27 cellular contexts compared by ENCODE assay signal in the genomic region with DNA sequence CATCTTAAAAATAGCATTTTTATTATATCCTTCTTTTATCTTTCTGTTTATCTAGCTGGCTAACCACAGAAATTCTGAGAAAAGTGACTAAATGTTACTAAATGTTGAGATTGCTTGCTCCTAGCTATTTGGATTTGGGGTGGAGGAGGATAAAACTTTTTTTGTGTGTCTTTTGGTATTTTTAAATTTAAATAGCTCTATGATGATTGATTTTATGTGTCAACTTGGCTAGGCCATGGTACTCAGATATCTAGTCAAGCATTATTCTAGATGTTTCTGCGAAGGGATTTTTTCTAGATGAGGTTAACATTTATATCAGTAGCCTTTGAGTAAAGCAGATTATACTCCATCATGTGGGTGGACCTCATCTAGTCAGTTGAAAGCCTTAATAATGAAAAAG.
A peak's percentile ranks its signal among the peaks of the same experiment; 100 is the strongest.
DNase-seq lines count a peak whose midpoint lies in the region; ATAC-seq, FAIRE-seq and TF ChIP-seq lines count a peak whose summit lies in the region.
"Had no signal": no experiment of that assay in that cellular context is flagged by ENCODE, and none has a peak within 500 bp of the region (broad histone marks: within the 10 kb centered on the region; RNA-seq: fewer than 3 reads in every experiment).

No MANE protein-coding gene starts in this region.

- POLR2A ChIA-PET in IMR-90 (lab: Charles Lee; ENCODE audit: unreplicated experiment) = no interaction called here

- H3K79me1 ChIP-seq in IMR-90 (ENCODE audit: low read depth in 1 of 2, low read length in 2 of 2) = no peaks in the 10 kb centered on the region

- intact Hi-C loops in IMR-90 (cut with micrococcal nuclease) = no loop called here

- no peak overlapping the region for H2BK20ac ChIP-seq in IMR-90 (ENCODE audit: low read depth, low read length)

- H4K5ac ChIP-seq in IMR-90 (ENCODE audit: low read depth, low read length) = no peak overlapping the region

- H3K4me2 ChIP-seq in IMR-90 (ENCODE audit: low read depth, low read length) = no peak overlapping the region
- H3K4me2 ChIP-seq: SK-N-SH had no signal

- H3K27me3 ChIP-seq in IMR-90 (ENCODE audit: control insufficient read depth, insufficient read depth, low read length) (no peaks in the 10 kb centered on the region), small intestine (ENCODE audit: control insufficient read depth in 2 of 2, insufficient read depth in 2 of 2, low read length in 2 of 2) (no peaks in the 10 kb centered on the region)
- H3K27me3 ChIP-seq: gastrocnemius medialis, tibial nerve had no signal

- no peak overlapping the region for H3K23ac ChIP-seq in IMR-90 (ENCODE audit: low read depth, low read length)

- no peak overlapping the region for H2BK5ac ChIP-seq in IMR-90 (ENCODE audit: low read depth, low read length, poor library complexity, severe bottlenecking)

- H3K36me3 ChIP-seq in IMR-90 (ENCODE audit: control insufficient read depth, insufficient read depth, low read length) (no peaks in the 10 kb centered on the region), small intestine (ENCODE audit: control insufficient read depth in 2 of 2, insufficient read depth in 2 of 2, low read length in 2 of 2) (peaks cover 0 to 2% of the 10 kb centered on the region in 2 donors)
- H3K36me3 ChIP-seq: gastrocnemius medialis, tibial nerve had no signal

- CTCF ChIA-PET in IMR-90 (lab: Yijun Ruan, JAX) = interaction anchor here (0.6 to 1.2 kb wide), 5 partner anchors 10 to 124 kb away, joined by 3 to 5 read pairs (median 3); no protein-coding TSS in a partner anchor

- no peak for TF ChIP-seq POLR2A in IMR-90 (IDR thresholded peaks at IDR 0.05; ENCODE audit: low read depth, low read length)

- in situ Hi-C loops in IMR-90 (cut with MboI; ENCODE audit: low sequenced_read_pairs) = no loop called here

- no TSS peak for BruUV-seq in IMR-90 (replicated peaks; lab: Mats Ljungman, UMichigan)

- H3K4ac ChIP-seq in IMR-90 (ENCODE audit: low read depth, low read length) = no peak overlapping the region

- H2AK9ac ChIP-seq in IMR-90 (replicated peaks; ENCODE audit: low read depth, low read length, poor library complexity) = no peak overlapping the region

- no peak overlapping the region for H4K8ac ChIP-seq in IMR-90 (ENCODE audit: low read depth in 2 of 2, low read length in 2 of 2)

- DNase-seq in AG09309 (ENCODE audit: low read depth) (peak; percentile 32), IMR-90 (peak; percentile 63), cardiac fibroblast (ENCODE audit: low read depth in 2 of 2) (peak; percentile 26 to 57), myocyte (ENCODE audit: low read depth) (peak; percentile 10), HTR-8/SVneo (ENCODE audit: insufficient read length, low spot score) (no peak), small intestine (no peak), NCI-H1105 treated with DMSO at 0.1 percent for 48 hours (lab: John Stamatoyannopoulos, UW) (no peak)
- DNase-seq: activated CD4-positive, alpha-beta T cell treated with anti-CD3 and anti-CD28 coated beads, Interleukin-2, amount 50 U/mL, for 48 hours; activated gamma-delta T cell treated with Interleukin-2 at 50 U/mL for 16 hours; amygdala; CD4-positive, alpha-beta memory T cell; DMS153; gastrocnemius medialis; Karpas-422; natural killer cell; NCI-H510A treated with DMSO at 0.1 percent for 48 hours; NK-92 treated with Interleukin-12 subunit alpha and Interleukin-12 subunit beta, amount 100 ng/mL, for 24 hours; posterior cingulate gyrus; RPMI8226; SK-N-SH; stimulated activated CD4-positive, alpha-beta T cell treated with anti-CD3 and anti-CD28 coated beads, Interleukin-2, amount 100 ng/mL, for 24 hours; stimulated activated naive CD4-positive, alpha-beta T cell had no signal

- H3K4me1 ChIP-seq in IMR-90 (ENCODE audit: control insufficient read depth, insufficient read depth, low read length) (peaks cover 3% of the 10 kb centered on the region; the same call in 1 of the 2 replicates), small intestine (ENCODE audit: control insufficient read depth in 2 of 2, insufficient read depth in 1 of 2, low read depth in 1 of 2, low read length in 1 of 2) (peaks cover 0 to 2% of the 10 kb centered on the region in 2 donors)

- H2BK15ac ChIP-seq in IMR-90 (ENCODE audit: low read depth, low read length) = no peak overlapping the region

- WGBS in IMR-90 (ENCODE audit: extremely low coverage in 2 of 2, insufficient read length in 1 of 2), 2 experiments = no CpG with 5 or more reads among the region's 1 CpG
- WGBS in small intestine, 3 donors = 79 to 97% (median 96%) methylated on average over 1 of the region's 1 CpG

- H3K9me3 ChIP-seq in IMR-90 (ENCODE audit: control insufficient read depth, insufficient read depth, low read length) (no peaks in the 10 kb centered on the region), small intestine (ENCODE audit: control insufficient read depth, low read depth) (no peaks in the 10 kb centered on the region)
- H3K9me3 ChIP-seq: gastrocnemius medialis, SK-N-SH, tibial nerve had no signal

- H3K27ac ChIP-seq in IMR-90 (ENCODE audit: insufficient read depth, low read length) (no peak overlapping the region), small intestine (ENCODE audit: low read depth in 1 of 2, low read length in 1 of 2) (no peak overlapping the region)
- H3K27ac ChIP-seq: gastrocnemius medialis had no signal

- H2AFZ ChIP-seq in IMR-90 (replicated peaks; ENCODE audit: low read length, poor library complexity) = no peak overlapping the region

- H2BK120ac ChIP-seq in IMR-90 (ENCODE audit: low read depth, low read length) = no peak overlapping the region

- no peak overlapping the region for H3K14ac ChIP-seq in IMR-90 (replicated peaks; ENCODE audit: low read depth, low read length)

- FAIRE-seq in HTR-8/SVneo (lab: Jason Lieb, UNC) (no peak), small intestine (lab: Jason Lieb, UNC) (no peak)
- FAIRE-seq: GM12891, H1 had no signal

- TF ChIP-seq RAD21 in IMR-90 (IDR thresholded peaks at IDR 0.05; ENCODE audit: low read length) = no peak

- H3K18ac ChIP-seq in IMR-90 (ENCODE audit: low read depth, low read length) = no peak overlapping the region

- ATAC-seq in IMR-90 (ENCODE audit: low read depth) (peak; percentile 45), GM18861 (IDR thresholded peaks at IDR 0.05; ENCODE audit: unreplicated experiment) (no peak)
- ATAC-seq: gastrocnemius medialis, natural killer cell, WTC11 had no signal

- H3K4me3 ChIP-seq in AG09309 (ENCODE audit: control insufficient read depth, low read depth, low read length) = no peak overlapping the region
- no peak overlapping the region for H3K4me3 ChIP-seq in IMR-90 (ENCODE audit: insufficient read depth, low read depth, low read length)
- H3K4me3 ChIP-seq in cardiac fibroblast (replicated peaks in 1 of 2; ENCODE audit: low read depth in 2 of 2, low read length in 2 of 2) = no peak overlapping the region
- no peak overlapping the region for H3K4me3 ChIP-seq in small intestine (ENCODE audit: low read depth in 1 of 2, low read length in 2 of 2)
- H3K4me3 ChIP-seq: gastrocnemius medialis, tibial nerve had no signal

- H4K20me1 ChIP-seq in IMR-90 (ENCODE audit: insufficient read depth, low read length) = no peaks in the 10 kb centered on the region

- no peak overlapping the region for H2AK5ac ChIP-seq in IMR-90 (ENCODE audit: low read depth, low read length)

- no peak overlapping the region for H4K91ac ChIP-seq in IMR-90 (ENCODE audit: insufficient read depth, low read depth, low read length)

- 0 out of 2 replicates have a peak, but pooled peaks cover 2% of the 10 kb centered on the region for H3K9me1 ChIP-seq in IMR-90 (ENCODE audit: insufficient read depth, low read length)

- no peak overlapping the region for H3K9ac ChIP-seq in IMR-90 (ENCODE audit: low read depth, low read length)
- H3K9ac ChIP-seq: SK-N-SH had no signal

- no peak for TF ChIP-seq CTCF in AG09309 (IDR thresholded peaks at IDR 0.05; ENCODE audit: control insufficient read depth, insufficient read depth, low read depth, low read length, missing control alignments)
- TF ChIP-seq CTCF in IMR-90 (conservative IDR thresholded peaks at IDR 0.05; ENCODE audit: low read depth, low read length) = no peak
- TF ChIP-seq CTCF in cardiac fibroblast (IDR thresholded peaks at IDR 0.05; ENCODE audit: low read depth, low read length) = no peak

- dilution Hi-C loops in IMR-90 (cut with HindIII; ENCODE audit: low sequenced_read_pairs, unreplicated experiment) = no loop called here

- H3K56ac ChIP-seq in IMR-90 (ENCODE audit: extremely low read depth, insufficient read depth, low read length) = no peak overlapping the region

TF ChIP-seq in IMR-90, 13 proteins besides CTCF, POLR2A, EP300 and RAD21:
- no peak for TF ChIP-seq MAFK (IDR thresholded peaks at IDR 0.05; ENCODE audit: low read depth, low read length)

Comparison
In these comparisons a context has a peak if more than half of its experiments do, and no peak if none do; other contexts are left out.
1. DNase-seq: peak in AG09309 (single experiment), IMR-90 (single experiment), cardiac fibroblast (2 of 2) and myocyte (single experiment); none in HTR-8/SVneo (single experiment), small intestine (single experiment) and NCI-H1105 treated with DMSO at 0.1 percent for 48 hours (single experiment).